In the genomic region with DNA sequence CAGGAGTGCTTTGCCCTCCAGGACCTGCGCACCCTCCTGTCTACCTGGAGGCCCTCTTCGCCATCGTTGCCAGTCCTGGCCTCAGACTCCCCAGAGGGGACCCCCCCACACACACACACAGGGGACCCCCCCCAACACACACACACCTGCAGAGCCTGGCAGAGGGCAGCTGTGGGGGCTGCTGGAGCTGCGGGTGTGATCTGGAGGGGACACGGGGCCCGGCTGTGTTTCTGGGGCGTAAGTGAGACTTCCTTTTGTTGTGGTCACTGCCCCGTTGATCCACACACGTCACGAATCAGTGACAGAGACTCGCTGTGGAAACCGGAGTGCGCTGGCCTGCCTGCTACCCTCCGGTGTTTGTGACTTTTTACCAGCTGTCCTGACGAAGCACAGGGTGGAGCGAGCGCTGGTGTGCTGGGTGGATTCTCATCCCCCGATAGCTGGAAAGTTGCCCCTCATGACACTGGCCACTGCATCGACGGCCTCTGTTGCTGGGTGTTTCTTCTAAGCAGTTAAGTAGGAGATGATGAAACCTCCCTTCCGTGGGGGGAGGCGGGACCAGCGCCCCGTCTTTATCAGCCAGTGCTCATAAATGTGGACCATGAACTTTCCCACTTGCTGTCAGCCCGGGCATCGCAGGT, we compare ENCODE assay signal across 8 cellular contexts. TPM values are rescaled to one million over a fixed set of nuclear protein-coding genes. Genes with fewer than 3 reads are reported as not detected.
DNase-seq lines count a peak whose midpoint lies in the region; FAIRE-seq and TF ChIP-seq lines count a peak whose summit lies in the region.

No MANE protein-coding gene starts in this region.

- H3K9me2 ChIP-seq in GM23248 (ENCODE audit: insufficient read depth), result no peaks in the 10 kb centered on the region

- no peak for FAIRE-seq in kidney (lab: Jason Lieb, UNC)

- H4K20me1 ChIP-seq in GM23248 (ENCODE audit: insufficient read depth), result no peaks in the 10 kb centered on the region; the same call in 1 of the 2 replicates

- H3K27ac ChIP-seq in GM23248 (peak overlapping the region; percentile 100), kidney (ENCODE audit: low read depth in 2 of 2, low read length in 2 of 2) (peak overlapping the region; percentile 83 to 89)

- intact Hi-C loops in kidney (cut with DNase I), result no loop called here

- no peaks in the 10 kb centered on the region for H3K27me3 ChIP-seq in GM23248 (replicated peaks; ENCODE audit: insufficient read depth)

- WGBS in GM23248 (ENCODE audit: low coverage in 1 of 2, low lambda C conversion rate in 2 of 2, missing lambda C conversion rate in 2 of 2), 2 experiments, result 4 to 5% methylated on average over 25 to 26 of the region's 26 CpGs

- H3K9ac ChIP-seq in GM23248 (peak overlapping the region; percentile 97), kidney (ENCODE audit: low read length in 2 of 2) (peak overlapping the region; percentile 21 to 22)

- H3K4me1 Mint-ChIP-seq in activated naive CD8-positive, alpha-beta T cell (ENCODE audit: low read depth), result peaks cover 24% of the 10 kb centered on the region

- H3K4me3 Mint-ChIP-seq in activated naive CD8-positive, alpha-beta T cell, result peak overlapping the region; percentile 76

- H3K27ac Mint-ChIP-seq in activated naive CD8-positive, alpha-beta T cell, result no peak overlapping the region

- H3K9me3 ChIP-seq in GM23248 (ENCODE audit: low read depth) (no peaks in the 10 kb centered on the region), kidney (ENCODE audit: control insufficient read depth in 1 of 2, low read length in 2 of 2) (no peaks in the 10 kb centered on the region)

- no peaks in the 10 kb centered on the region for H3K36me3 Mint-ChIP-seq in activated naive CD8-positive, alpha-beta T cell

- DNase-seq in GM23248 (peak; percentile 90), kidney (peak; percentile 87), AG08396 (ENCODE audit: low spot score) (no peak), NCI-H1436 treated with DMSO at 0.1 percent for 48 hours (lab: John Stamatoyannopoulos, UW) (no peak), DMS153 (lab: John Stamatoyannopoulos, UW) (no peak), epidermal melanocyte (ENCODE audit: insufficient read length, low spot score) (no peak)
- DNase-seq in stimulated activated CD8-positive, alpha-beta memory T cell treated with anti-CD3 and anti-CD28 coated beads, Interleukin-7, amount 100 ng/mL, for 1 hour (ENCODE audit: low read depth in 2 of 2), result peak; percentile 27 to 31

- no peaks in the 10 kb centered on the region for H3K9me3 Mint-ChIP-seq in activated naive CD8-positive, alpha-beta T cell (ENCODE audit: low read depth)

- H3K4me1 ChIP-seq in GM23248 (ENCODE audit: insufficient read depth) (peaks cover 44% of the 10 kb centered on the region), kidney (ENCODE audit: control insufficient read depth in 1 of 2, insufficient read depth in 1 of 2, low read depth in 1 of 2, low read length in 2 of 2) (peaks cover 15 to 43% of the 10 kb centered on the region in 2 donors)

- H3K36me3 ChIP-seq in GM23248 (ENCODE audit: low read depth) (peaks cover 22% of the 10 kb centered on the region), kidney (ENCODE audit: control insufficient read depth in 1 of 2, insufficient read depth in 2 of 2, low read length in 2 of 2) (peaks cover 0 to 7% of the 10 kb centered on the region in 2 donors)

- H3K4me3 ChIP-seq in GM23248 (peak overlapping the region; percentile 76), kidney (ENCODE audit: low read length in 2 of 2) (peak overlapping the region; percentile 16 to 39)

- in situ Hi-C loops in GM23248 (cut with MboI), result no loop called here

- H3K4me2 ChIP-seq in GM23248 (ENCODE audit: unreplicated experiment), result peak overlapping the region; percentile 89

- H2AFZ ChIP-seq in GM23248, result no peak overlapping the region

- H3F3A ChIP-seq in GM23248 (ENCODE audit: insufficient read depth), result peaks cover 50% of the 10 kb centered on the region

- no peak for TF ChIP-seq CTCF in kidney (IDR thresholded peaks at IDR 0.05; ENCODE audit: borderline replicate concordance, extremely low read depth, insufficient read depth)

- H3K27me3 Mint-ChIP-seq in activated naive CD8-positive, alpha-beta T cell, result no peaks in the 10 kb centered on the region

- H3K79me2 ChIP-seq in GM23248 (ENCODE audit: insufficient read depth), result peaks cover 52% of the 10 kb centered on the region

RNA-seq across cellular contexts. Expression of gene METRNL, which starts 2.3 kb away (rescaled TPM):
- 305 and 319 TPM in 2 replicates for total RNA-seq in GM23248 (2014; rRNA removed; shearing (Covaris generic))
- 26.5 and 28.4 TPM in 2 replicates for polyA plus RNA-seq in GM23248 (2016; fragmentation: Nextera tagmentation; extraction: Ambion mirVana)
- 61.5 TPM for total RNA-seq in kidney
- polyA plus RNA-seq in kidney (ENCODE audit: insufficient read depth, low read depth, low replicate concordance), result 107 TPM

Comparison
In these comparisons a context has a peak if more than half of its experiments do, and no peak if none do; other contexts are left out.
1. DNase-seq: peak in GM23248 (single experiment), kidney (single experiment) and stimulated activated CD8-positive, alpha-beta memory T cell treated with anti-CD3 and anti-CD28 coated beads, Interleukin-7, amount 100 ng/mL, for 1 hour (2 of 2); none in AG08396 (single experiment), NCI-H1436 treated with DMSO at 0.1 percent for 48 hours (single experiment), DMS153 (single experiment) and epidermal melanocyte (single experiment).